ENCODE assay signal across 8 cellular contexts in the genomic region with DNA sequence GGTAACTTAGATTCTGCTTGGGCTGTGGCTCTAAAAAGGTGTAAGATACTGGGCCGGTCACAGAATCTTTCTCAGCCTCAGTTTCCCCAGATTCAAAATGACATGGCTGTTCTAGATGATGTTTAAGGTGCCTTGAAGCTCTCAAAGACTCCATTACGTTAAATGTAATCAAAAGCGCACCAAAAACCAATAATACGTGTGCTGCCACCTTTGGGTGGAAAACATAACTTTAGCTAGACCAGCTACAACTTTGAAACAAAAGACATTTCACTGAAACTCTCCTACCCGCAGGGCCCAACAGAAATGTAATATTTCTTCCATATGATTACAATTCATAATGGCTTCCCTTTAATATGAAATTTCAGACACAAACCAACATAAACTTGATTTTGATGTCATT. TPM values are rescaled to one million over a fixed set of nuclear protein-coding genes. Genes with fewer than 3 reads are reported as not detected.
DNase-seq lines count a peak whose midpoint lies in the region; ATAC-seq, FAIRE-seq and TF ChIP-seq lines count a peak whose summit lies in the region.

No MANE protein-coding gene starts in this region.

- ATAC-seq in K562 (no peak), GM21360 (IDR thresholded peaks at IDR 0.05; ENCODE audit: unreplicated experiment) (no peak), GM19035 (IDR thresholded peaks at IDR 0.05; ENCODE audit: unreplicated experiment) (no peak), gastrocnemius medialis (no peak)

- no peaks in the 10 kb centered on the region for H4K20me1 ChIP-seq in K562 (replicated peaks; ENCODE audit: control insufficient read depth, insufficient read depth, low read length)

- H3K27me3 Mint-ChIP-seq in mesothelial cell of epicardium (ENCODE audit: low read depth), result no peaks in the 10 kb centered on the region

- no peaks in the 10 kb centered on the region; a peak in 1 of 5 replicates for H3K4me1 ChIP-seq in K562 (replicated peaks in 1 of 2; ENCODE audit: control insufficient read depth in 2 of 2, insufficient read depth in 2 of 2, low read length in 2 of 2)
- H3K4me1 ChIP-seq in gastrocnemius medialis, result no peaks in the 10 kb centered on the region

- no peak overlapping the region for H3K4me2 ChIP-seq in K562 (ENCODE audit: insufficient read depth, low read length)

- no peaks in the 10 kb centered on the region for H3K36me3 ChIP-seq in K562 (ENCODE audit: control insufficient read depth, insufficient read depth, low read length)
- no peaks in the 10 kb centered on the region for H3K36me3 ChIP-seq in gastrocnemius medialis

- in situ Hi-C loops in K562 (cut with MboI), result no loop called here
- in situ Hi-C loops in gastrocnemius medialis (cut with MboI; ENCODE audit: low sequenced_read_pairs in 4 of 4), result loop anchor here in 1 of 4 donors (10.0 to 25.0 kb wide), 3 partner anchors 521 to 668 kb away; no protein-coding TSS in a partner anchor

- no peaks in the 10 kb centered on the region for H3K9me1 ChIP-seq in K562 (ENCODE audit: control insufficient read depth, insufficient read depth, low read length)

- no peaks in the 10 kb centered on the region for H3K9me3 ChIP-seq in K562 (replicated peaks; ENCODE audit: control insufficient read depth, insufficient read depth, low read depth, low read length)
- H3K9me3 ChIP-seq in gastrocnemius medialis, result no peaks in the 10 kb centered on the region

- WGBS in K562 (ENCODE audit: insufficient coverage, low coverage, missing lambda C conversion rate), result 0% methylated on average over 4 of the region's 5 CpGs

- H3K27me3 ChIP-seq in K562 (ENCODE audit: control insufficient read depth in 2 of 2, insufficient read depth in 2 of 2, low read length in 2 of 2) (no peaks in the 10 kb centered on the region), gastrocnemius medialis (no peaks in the 10 kb centered on the region)

- no peaks in the 10 kb centered on the region for H3K9me3 Mint-ChIP-seq in mesothelial cell of epicardium

- peaks cover 10% of the 10 kb centered on the region for H3K4me1 Mint-ChIP-seq in mesothelial cell of epicardium

- no peak for TF ChIP-seq EP300 in K562 (IDR thresholded peaks at IDR 0.05; ENCODE audit: low read length)

- CTCF ChIA-PET in K562 (lab: Yijun Ruan, JAX; ENCODE audit: low intra/inter-chr PET ratio), result no interaction called here

- FAIRE-seq in K562 (lab: Jason Lieb, UNC), result no peak

- H3K9ac ChIP-seq in K562 (ENCODE audit: insufficient read depth in 1 of 2, low read depth in 2 of 2, low read length in 2 of 2), result no peak overlapping the region

- TF ChIP-seq POLR2A in K562 (conservative IDR thresholded peaks at IDR 0.05), result no peak
- no peak for TF ChIP-seq POLR2A in gastrocnemius medialis (IDR thresholded peaks at IDR 0.05)

- no TSS peak for BruUV-seq in K562 (replicated peaks; lab: Mats Ljungman, UMichigan)

- H3K36me3 Mint-ChIP-seq in mesothelial cell of epicardium, result no peaks in the 10 kb centered on the region

- POLR2A ChIA-PET in K562 (lab: Yijun Ruan, JAX), result no interaction called here

- TF ChIP-seq RAD21 in K562 (CRISPR knock-in tag; conservative IDR thresholded peaks at IDR 0.05 in 1 of 2, IDR thresholded peaks at IDR 0.05 in 1 of 2), result no peak

- intact Hi-C loops in K562 (cut with micrococcal nuclease) (loop anchor here (1.0 kb wide), 1 partner anchor 590 kb away; no protein-coding TSS in a partner anchor), gastrocnemius medialis (cut with DNase I; ENCODE audit: low total_unique reads) (loop anchor here (10.0 kb wide), 1 partner anchor 521 kb away; no protein-coding TSS in a partner anchor)

- H3K27ac ChIP-seq in K562 (ENCODE audit: extremely low read depth, low read depth, low read length) (no peak overlapping the region), gastrocnemius medialis (no peak overlapping the region)

- DNase-seq in COLO829 (ENCODE audit: low spot score), result peak; percentile 34
- peak; percentile 5 for DNase-seq in KG1 (lab: John Stamatoyannopoulos, UW)
- peak in 1 of 4 experiments; percentile 1 for DNase-seq in K562 (ENCODE audit: extremely low read depth in 1 of 4, low spot score in 3 of 4)
- no peak for DNase-seq in mesothelial cell of epicardium (ENCODE audit: low spot score in 2 of 2, unreplicated experiment in 2 of 2)
- DNase-seq in hepatic stellate cell (ENCODE audit: low spot score), result no peak
- DNase-seq in gastrocnemius medialis, result no peak

- no peak overlapping the region for H3K4me3 ChIP-seq in K562
- H3K4me3 ChIP-seq in gastrocnemius medialis, result no peak overlapping the region

- no peak overlapping the region for H3K27ac Mint-ChIP-seq in mesothelial cell of epicardium

- H2AFZ ChIP-seq in K562 (ENCODE audit: low read depth, low read length), result no peak overlapping the region

- H3K79me2 ChIP-seq in K562 (ENCODE audit: control insufficient read depth, insufficient read depth, low read length), result no peaks in the 10 kb centered on the region

- H3K4me3 Mint-ChIP-seq in mesothelial cell of epicardium, result no peak overlapping the region

- TF ChIP-seq CTCF in K562 (IDR thresholded peaks at IDR 0.05 in 2 of 3, conservative IDR thresholded peaks at IDR 0.05 in 1 of 3; ENCODE audit: insufficient read depth in 2 of 3, low read depth in 1 of 3, low read length in 3 of 3) (peak; percentile 2 to 38 (median 22); a peak in 3 of 6 replicates), mesothelial cell of epicardium (IDR thresholded peaks at IDR 0.05; ENCODE audit: unreplicated experiment) (peak; percentile 38), gastrocnemius medialis (IDR thresholded peaks at IDR 0.05 in 4 of 5, conservative IDR thresholded peaks at IDR 0.05 in 1 of 5) (peak in 1 of 5 experiments; percentile 31)

TF ChIP-seq in K562, 482 proteins besides CTCF, POLR2A, EP300 and RAD21:
- TF ChIP-seq KDM4B (IDR thresholded peaks at IDR 0.05; ENCODE audit: borderline replicate concordance in 2 of 2, low read depth in 1 of 2) (no peak), FUS (optimal IDR thresholded peaks at IDR 0.05; ENCODE audit: low read depth, low read length) (no peak), NEUROD1 (IDR thresholded peaks at IDR 0.05; ENCODE audit: borderline replicate concordance, low read depth, low read length, partially characterized antibody) (no peak), ATF7 (IDR thresholded peaks at IDR 0.05) (no peak), SETDB1 (IDR thresholded peaks at IDR 0.05; ENCODE audit: low read length) (no peak), RFX7 (CRISPR knock-in tag; IDR thresholded peaks at IDR 0.05) (no peak)

RNA-seq across cellular contexts. Expression of gene PCSK5, which starts 35.0 kb away (rescaled TPM):
- not detected in 2 replicates for total RNA-seq in K562 (2011; cell fraction: chromatin; rRNA removed; ENCODE audit: low replicate concordance)
- total RNA-seq in K562 (2011; cell fraction: nucleolus; rRNA removed), result not detected in 2 replicates
- not detected in 2 replicates for total RNA-seq in K562 (2011; cell fraction: nucleoplasm; rRNA removed)
- not detected in 2 replicates for total RNA-seq in K562 (2014; rRNA removed)
- not detected in 2 replicates for total RNA-seq in K562 (2014; rRNA removed; fragmentation: Illumina TruSeq; extraction: Trizol)
- total RNA-seq in K562 (2015; rRNA removed; fragmentation: Illumina TruSeq; extraction: Trizol), result not detected in 2 replicates
- total RNA-seq in K562 (2021), result 0.09 TPM in 1 of 2 replicates, not detected in the other
- polyA plus RNA-seq in K562 (2011; rRNA removed), result not detected in 2 replicates
- not detected in 2 replicates for polyA plus RNA-seq in K562 (2011; cell fraction: cytosol; rRNA removed)
- polyA plus RNA-seq in K562 (2011; cell fraction: nucleus; rRNA removed), result not detected in 2 replicates
- polyA plus RNA-seq in K562 (2012), result 0.01 TPM in 1 of 2 replicates, not detected in the other
- not detected in 2 replicates for polyA plus RNA-seq in K562 (2014; fragmentation: Illumina TruSeq; extraction: Trizol)
- not detected for polyA plus RNA-seq in K562 (2014; fragmentation: Nextera tagmentation; extraction: Ambion mirVana)
- not detected in 2 replicates for polyA plus RNA-seq in K562 (2014; rRNA removed)
- 0.03 TPM in 1 of 2 replicates, not detected in the other for polyA minus RNA-seq in K562 (2011; rRNA and poly(A)+ RNA removed)
- polyA minus RNA-seq in K562 (2011; cell fraction: cytosol; rRNA and poly(A)+ RNA removed), result not detected in 2 replicates
- polyA minus RNA-seq in K562 (2011; cell fraction: nucleus; rRNA and poly(A)+ RNA removed), result not detected in 2 replicates
- 13.5 to 15.7 TPM (median 14.6 TPM) in 3 replicates for total RNA-seq in mesothelial cell of epicardium
- 1 to 10 TPM; 1.3 to 8.3 (median 3.2) TPM for total RNA-seq in gastrocnemius medialis

Comparison
In these comparisons a context has a peak if more than half of its experiments do, and no peak if none do; other contexts are left out.
1. DNase-seq: peak in COLO829 (single experiment) and KG1 (single experiment); none in mesothelial cell of epicardium (0 of 2), hepatic stellate cell (single experiment) and gastrocnemius medialis (0 of 2).